8 cellular contexts compared by ENCODE assay signal in genomic region chr11:125886997-125887372, GRCh38. TPM values are rescaled to one million over a fixed set of nuclear protein-coding genes. Genes with fewer than 3 reads are reported as not detected.
DNase-seq lines count a peak whose midpoint lies in the region; ATAC-seq and TF ChIP-seq lines count a peak whose summit lies in the region.

No MANE protein-coding gene starts in this region.

- H3K27ac ChIP-seq in HUES48 (ENCODE audit: low read depth, low read length), result no peak overlapping the region
- peak overlapping the region; percentile 93 to 97 (median 96) for H3K27ac ChIP-seq in esophagus muscularis mucosa (replicated peaks in 1 of 4)

- 0 out of 2 replicates have a peak, but pooled peaks cover 3% of the 10 kb centered on the region for H3K27me3 ChIP-seq in HUES48 (ENCODE audit: control insufficient read depth, insufficient read depth, low read length)
- no peaks in the 10 kb centered on the region for H3K27me3 ChIP-seq in esophagus muscularis mucosa

- H3K4me1 Mint-ChIP-seq in nephron, result peaks cover 6% of the 10 kb centered on the region

- peak overlapping the region; percentile 89 to 97 (median 94) for H3K4me3 Mint-ChIP-seq in nephron

- no peaks in the 10 kb centered on the region for H3K27me3 Mint-ChIP-seq in nephron (ENCODE audit: low read depth)

- no peak for TF ChIP-seq EP300 in esophagus muscularis mucosa (IDR thresholded peaks at IDR 0.05)

- ATAC-seq in GM21447 (IDR thresholded peaks at IDR 0.05; ENCODE audit: unreplicated experiment), result peak; percentile 36

- H3K4me1 ChIP-seq in HUES48 (ENCODE audit: control insufficient read depth, insufficient read depth, low read length), result no peaks in the 10 kb centered on the region
- peaks cover 3 to 33% (median 25%) of the 10 kb centered on the region in 4 donors for H3K4me1 ChIP-seq in esophagus muscularis mucosa

- no peak overlapping the region for H3K9ac ChIP-seq in HUES48 (ENCODE audit: low read depth, low read length)

- H3K9me3 ChIP-seq in HUES48 (ENCODE audit: control insufficient read depth, insufficient read depth, low read length), result no peaks in the 10 kb centered on the region; the same call in 1 of the 2 replicates
- H3K9me3 ChIP-seq in esophagus muscularis mucosa, result no peaks in the 10 kb centered on the region

- peaks cover 3% of the 10 kb centered on the region for H3K9me3 Mint-ChIP-seq in nephron

- DNase-seq in EH (ENCODE audit: low read depth) (peak; percentile 53), esophagus muscularis mucosa (ENCODE audit: extremely low spot score) (no peak), NCI-H345 treated with DMSO at 0.1 percent for 48 hours (lab: John Stamatoyannopoulos, UW; ENCODE audit: unreplicated experiment) (no peak), NCI-H1436 treated with DMSO at 0.1 percent for 48 hours (lab: John Stamatoyannopoulos, UW) (no peak)
- DNase-seq in activated CD4-positive, alpha-beta T cell treated with anti-CD3 and anti-CD28 coated beads for 4 hours, result peak; percentile 21 to 37

- no peak for TF ChIP-seq POLR2A in esophagus muscularis mucosa (IDR thresholded peaks at IDR 0.05; ENCODE audit: low read depth)

- peak overlapping the region; percentile 74 to 91 (median 88) for H3K27ac Mint-ChIP-seq in nephron

- no peak for TF ChIP-seq CTCF in esophagus muscularis mucosa (IDR thresholded peaks at IDR 0.05)
- TF ChIP-seq CTCF in nephron (IDR thresholded peaks at IDR 0.05; ENCODE audit: unreplicated experiment in 3 of 3), result no peak

- intact Hi-C loops in esophagus muscularis mucosa (cut with DNase I), result no loop called here

- H3K36me3 ChIP-seq in HUES48 (ENCODE audit: control insufficient read depth, insufficient read depth, low read length) (peaks cover 10% of the 10 kb centered on the region), esophagus muscularis mucosa (peaks cover 0 to 5% (median 0%) of the 10 kb centered on the region in 4 donors)

- H3K4me3 ChIP-seq in HUES48 (ENCODE audit: low read depth, low read length) (peak overlapping the region; percentile 88; the same call in 1 of the 2 replicates), esophagus muscularis mucosa (peak overlapping the region; percentile 66 to 87 (median 76))

- 18% methylated on average over 8 of the region's 24 CpGs for WGBS in esophagus muscularis mucosa

- no peaks in the 10 kb centered on the region for H3K36me3 Mint-ChIP-seq in nephron (ENCODE audit: low read depth)

RNA-seq across cellular contexts. Expression of gene HYLS1, which starts 0.5 kb away (rescaled TPM):
- total RNA-seq in esophagus muscularis mucosa, result 1 to 10 TPM; 2.8 to 6.9 (median 4.7) TPM

RNA-seq across cellular contexts. Expression of gene PUS3, which starts 16.0 kb away (rescaled TPM):
- total RNA-seq in esophagus muscularis mucosa, result 10 to 100 TPM in 1 of 4 donors, 1 to 10 TPM in 3; 7.1 to 20.2 (median 8.5) TPM

RNA-seq across cellular contexts. Expression of gene DDX25, which starts 17.3 kb away (rescaled TPM):
- under 1 TPM in 2 of 4 donors, not detected in 2; 0.06 to 0.17 TPM for total RNA-seq in esophagus muscularis mucosa

RNA-seq across cellular contexts. Expression of gene PATE4, which starts 53.9 kb away (rescaled TPM):
- not detected for total RNA-seq in esophagus muscularis mucosa

RNA-seq across cellular contexts. Expression of gene VSIG10L2, which starts 58.9 kb away (rescaled TPM):
- total RNA-seq in esophagus muscularis mucosa, result under 1 TPM in 3 of 4 donors, not detected in 1; 0.33 to 0.57 (median 0.39) TPM

Comparison
In these comparisons a context has a peak if more than half of its experiments do, and no peak if none do; other contexts are left out.
1. DNase-seq: peak in EH (single experiment) and activated CD4-positive, alpha-beta T cell treated with anti-CD3 and anti-CD28 coated beads for 4 hours (2 of 2); none in esophagus muscularis mucosa (single experiment), NCI-H345 treated with DMSO at 0.1 percent for 48 hours (single experiment) and NCI-H1436 treated with DMSO at 0.1 percent for 48 hours (single experiment).